20 cellular contexts compared by ENCODE assay signal in genomic region chr16:26005336-26005735, GRCh38.
DNase-seq lines count a peak whose midpoint lies in the region; ATAC-seq and TF ChIP-seq lines count a peak whose summit lies in the region.
"Had no signal": no experiment of that assay in that cellular context is flagged by ENCODE, and none has a peak within 500 bp of the region (broad histone marks: within the 10 kb centered on the region; RNA-seq: fewer than 3 reads in every experiment).

No MANE protein-coding gene starts in this region.

- no CpG with 5 or more reads among the region's 5 CpGs for WGBS in mesendoderm (ENCODE audit: extremely low coverage, insufficient coverage, low lambda C conversion rate)
- WGBS in mesenchymal stem cell = 22% methylated on average over 5 of the region's 5 CpGs

- H3K27ac ChIP-seq in mesendoderm (ENCODE audit: low read depth, low read length) = no peak overlapping the region
- no peak overlapping the region for H3K27ac ChIP-seq in GM23338 (ENCODE audit: low read depth)
- no peak overlapping the region for H3K27ac ChIP-seq in mesenchymal stem cell (ENCODE audit: low read length, poor library complexity, severe bottlenecking)
- H3K27ac ChIP-seq: C4-2B, HL-60, PC-9, SJCRH30 had no signal

- H3K4me3 ChIP-seq in mesendoderm (ENCODE audit: low read length) = no peak overlapping the region
- H3K4me3 ChIP-seq in GM23338 = no peak overlapping the region
- H3K4me3 ChIP-seq in mesenchymal stem cell (ENCODE audit: insufficient read depth in 1 of 2, low read depth in 1 of 2, low read length in 2 of 2) = no peak overlapping the region
- H3K4me3 ChIP-seq: PC-9, SJCRH30 had no signal

- H3K14ac ChIP-seq in mesenchymal stem cell (ENCODE audit: low read length in 2 of 2) = no peak overlapping the region

- no peak for ATAC-seq in GM23338
- ATAC-seq: CD8-positive, alpha-beta T cell; Right ventricle myocardium inferior; SK-N-SH treated with all-trans-retinoic acid at 6 μM for 48 hours; T-helper 17 cell had no signal

- H2BK12ac ChIP-seq in mesenchymal stem cell (ENCODE audit: low read length in 2 of 2) = no peak overlapping the region

- H3K36me3 ChIP-seq in mesendoderm (ENCODE audit: control insufficient read depth, insufficient read depth, low read length) (no peaks in the 10 kb centered on the region), GM23338 (ENCODE audit: insufficient read depth) (0 out of 2 replicates have a peak, but pooled peaks cover 3% of the 10 kb centered on the region), mesenchymal stem cell (ENCODE audit: control insufficient read depth in 1 of 2, insufficient read depth in 2 of 2, low read depth in 1 of 2, low read length in 2 of 2) (no peaks in the 10 kb centered on the region)
- H3K36me3 ChIP-seq: SJCRH30 had no signal

- H3K9me2 ChIP-seq in GM23338 (ENCODE audit: insufficient read depth) = no peaks in the 10 kb centered on the region

- peaks cover 18% of the 10 kb centered on the region for H3K9me3 ChIP-seq in mesenchymal stem cell (ENCODE audit: control insufficient read depth, low read length)
- H3K9me3 ChIP-seq: Caco-2, SJCRH30 had no signal

- no peaks in the 10 kb centered on the region for H3F3A ChIP-seq in GM23338 (replicated peaks; ENCODE audit: low read depth)

- H3K56ac ChIP-seq in mesendoderm (ENCODE audit: low read length) = no peak overlapping the region

- H3K18ac ChIP-seq in mesendoderm (ENCODE audit: low read length) = no peak overlapping the region
- no peak overlapping the region for H3K18ac ChIP-seq in mesenchymal stem cell (ENCODE audit: low read depth in 1 of 2, low read length in 2 of 2)

- H3K27me3 Mint-ChIP-seq in GM23338 (ENCODE audit: insufficient read depth, low read depth, poor library complexity) = no peaks in the 10 kb centered on the region

- H2AK5ac ChIP-seq in mesendoderm (ENCODE audit: low read length) = no peak overlapping the region
- no peak overlapping the region for H2AK5ac ChIP-seq in mesenchymal stem cell (ENCODE audit: low read length, severe bottlenecking)

- peaks cover 92% of the 10 kb centered on the region for H3K9me3 Mint-ChIP-seq in GM23338

- H4K5ac ChIP-seq in mesendoderm (ENCODE audit: low read length) = no peak overlapping the region

- H3K4me1 Mint-ChIP-seq in GM23338 = no peaks in the 10 kb centered on the region
- H3K4me1 Mint-ChIP-seq: B cell, T-helper 17 cell had no signal

- in situ Hi-C loops in ACHN (cut with HindIII; ENCODE audit: low pct_ligation_motif_present, low pct_unique_long_range_greater_than_20kb, low sequenced_read_pairs) = no loop called here

- no peak overlapping the region for H2BK15ac ChIP-seq in mesendoderm (replicated peaks; ENCODE audit: low read depth)
- H2BK15ac ChIP-seq in mesenchymal stem cell (ENCODE audit: low read depth, poor library complexity, severe bottlenecking) = no peak overlapping the region

- TF ChIP-seq CTCF in GM23338 (conservative IDR thresholded peaks at IDR 0.05; ENCODE audit: low read depth in 2 of 2) = no peak

- H2BK5ac ChIP-seq in mesendoderm (ENCODE audit: low read length) (no peak overlapping the region), mesenchymal stem cell (ENCODE audit: low read depth, low read length, poor library complexity, severe bottlenecking) (no peak overlapping the region)

- H2AFZ ChIP-seq in GM23338 (no peak overlapping the region), mesenchymal stem cell (ENCODE audit: low read depth, low read length) (no peak overlapping the region)
- H2AFZ ChIP-seq: PC-9 had no signal

- H3K9ac ChIP-seq in mesendoderm (ENCODE audit: low read length) (no peak overlapping the region), mesenchymal stem cell (ENCODE audit: low read length) (no peak overlapping the region)

- H4K8ac ChIP-seq in mesendoderm (ENCODE audit: low read depth, low read length) (no peak overlapping the region), mesenchymal stem cell (ENCODE audit: low read length) (no peak overlapping the region)

- no peak overlapping the region for H4K91ac ChIP-seq in mesenchymal stem cell (ENCODE audit: low read length)

- H3K4ac ChIP-seq in mesendoderm (ENCODE audit: low read depth, low read length) = no peak overlapping the region
- no peak overlapping the region for H3K4ac ChIP-seq in mesenchymal stem cell (ENCODE audit: low read depth in 1 of 2, low read length in 2 of 2)

- H3K27ac Mint-ChIP-seq in GM23338 = no peak overlapping the region
- H3K27ac Mint-ChIP-seq: B cell; CD8-positive, alpha-beta T cell; T-helper 17 cell had no signal

- H3K4me1 ChIP-seq in mesendoderm (ENCODE audit: control insufficient read depth, low read depth, low read length) (no peaks in the 10 kb centered on the region), GM23338 (ENCODE audit: insufficient read depth) (no peaks in the 10 kb centered on the region), mesenchymal stem cell (ENCODE audit: control insufficient read depth, insufficient read depth, low read depth, low read length) (no peaks in the 10 kb centered on the region)
- H3K4me1 ChIP-seq: Caco-2, SJCRH30 had no signal

- H3K4me2 ChIP-seq in mesendoderm (ENCODE audit: low read length) (no peak overlapping the region), GM23338 (no peak overlapping the region), mesenchymal stem cell (ENCODE audit: low read length, poor library complexity, severe bottlenecking) (no peak overlapping the region)
- H3K4me2 ChIP-seq: PC-9 had no signal

- no peak overlapping the region for H2BK120ac ChIP-seq in mesendoderm (ENCODE audit: low read depth, low read length)
- H2BK120ac ChIP-seq in mesenchymal stem cell (ENCODE audit: low read depth, low read length) = no peak overlapping the region

- peak; percentile 65 for DNase-seq in D341Med (ENCODE audit: low spot score)
- DNase-seq in NCI-H1105 treated with DMSO at 0.1 percent for 48 hours (lab: John Stamatoyannopoulos, UW) = peak; percentile 91
- DNase-seq in NCI-H510A treated with DMSO at 0.1 percent for 48 hours (lab: John Stamatoyannopoulos, UW) = peak; percentile 88
- DNase-seq in mesendoderm = peak; percentile 83
- no peak for DNase-seq in GM23338 (ENCODE audit: low spot score)
- DNase-seq in ACHN = no peak
- DNase-seq in mesenchymal stem cell = no peak
- DNase-seq: Caco-2; CD8-positive, alpha-beta T cell; DMS79 treated with DMSO at 0.1 percent for 48 hours; NCI-H187; NCI-H774; PC-9; SJCRH30; T-helper 17 cell had no signal

- H3K79me2 ChIP-seq in mesendoderm (ENCODE audit: control insufficient read depth, insufficient read depth, low read length) = no peaks in the 10 kb centered on the region
- H3K79me2 ChIP-seq in GM23338 (replicated peaks; ENCODE audit: insufficient read depth) = no peaks in the 10 kb centered on the region

- no peaks in the 10 kb centered on the region for H4K20me1 ChIP-seq in GM23338 (replicated peaks; ENCODE audit: insufficient read depth)

- no peak overlapping the region for H3K4me3 Mint-ChIP-seq in GM23338
- H3K4me3 Mint-ChIP-seq: B cell; CD8-positive, alpha-beta T cell; T-helper 17 cell had no signal

- peaks cover 15% of the 10 kb centered on the region; the same call in 2 of the 3 replicates for H3K36me3 Mint-ChIP-seq in GM23338 (ENCODE audit: low read depth)
- H3K36me3 Mint-ChIP-seq: CD8-positive, alpha-beta T cell had no signal

- H3K23ac ChIP-seq in mesendoderm (ENCODE audit: low read length) = no peak overlapping the region
- no peak overlapping the region for H3K23ac ChIP-seq in mesenchymal stem cell (ENCODE audit: low read length in 2 of 2)

- H3K27me3 ChIP-seq in mesendoderm (ENCODE audit: insufficient read depth, low read length, poor library complexity) = no peaks in the 10 kb centered on the region
- H3K27me3 ChIP-seq in GM23338 (ENCODE audit: insufficient read depth) = no peaks in the 10 kb centered on the region
- no peaks in the 10 kb centered on the region for H3K27me3 ChIP-seq in mesenchymal stem cell (ENCODE audit: control insufficient read depth in 1 of 2, insufficient read depth in 1 of 2, low read length in 2 of 2)
- H3K27me3 ChIP-seq: SJCRH30 had no signal

- no peaks in the 10 kb centered on the region for H3K79me1 ChIP-seq in mesendoderm (ENCODE audit: low read length)
- no peaks in the 10 kb centered on the region for H3K79me1 ChIP-seq in mesenchymal stem cell (replicated peaks; ENCODE audit: low read length, poor library complexity, severe bottlenecking)

TF ChIP-seq in GM23338, 12 proteins besides CTCF, POLR2A, EP300 and RAD21 (continues in another document):
- TF ChIP-seq ETS1 (IDR thresholded peaks at IDR 0.05) (no peak), JUNB (IDR thresholded peaks at IDR 0.05; ENCODE audit: unreplicated experiment) (no peak), EZH2 (IDR thresholded peaks at IDR 0.05; ENCODE audit: low read depth, unreplicated experiment) (no peak)
- TF ChIP-seq, protein P1, sequence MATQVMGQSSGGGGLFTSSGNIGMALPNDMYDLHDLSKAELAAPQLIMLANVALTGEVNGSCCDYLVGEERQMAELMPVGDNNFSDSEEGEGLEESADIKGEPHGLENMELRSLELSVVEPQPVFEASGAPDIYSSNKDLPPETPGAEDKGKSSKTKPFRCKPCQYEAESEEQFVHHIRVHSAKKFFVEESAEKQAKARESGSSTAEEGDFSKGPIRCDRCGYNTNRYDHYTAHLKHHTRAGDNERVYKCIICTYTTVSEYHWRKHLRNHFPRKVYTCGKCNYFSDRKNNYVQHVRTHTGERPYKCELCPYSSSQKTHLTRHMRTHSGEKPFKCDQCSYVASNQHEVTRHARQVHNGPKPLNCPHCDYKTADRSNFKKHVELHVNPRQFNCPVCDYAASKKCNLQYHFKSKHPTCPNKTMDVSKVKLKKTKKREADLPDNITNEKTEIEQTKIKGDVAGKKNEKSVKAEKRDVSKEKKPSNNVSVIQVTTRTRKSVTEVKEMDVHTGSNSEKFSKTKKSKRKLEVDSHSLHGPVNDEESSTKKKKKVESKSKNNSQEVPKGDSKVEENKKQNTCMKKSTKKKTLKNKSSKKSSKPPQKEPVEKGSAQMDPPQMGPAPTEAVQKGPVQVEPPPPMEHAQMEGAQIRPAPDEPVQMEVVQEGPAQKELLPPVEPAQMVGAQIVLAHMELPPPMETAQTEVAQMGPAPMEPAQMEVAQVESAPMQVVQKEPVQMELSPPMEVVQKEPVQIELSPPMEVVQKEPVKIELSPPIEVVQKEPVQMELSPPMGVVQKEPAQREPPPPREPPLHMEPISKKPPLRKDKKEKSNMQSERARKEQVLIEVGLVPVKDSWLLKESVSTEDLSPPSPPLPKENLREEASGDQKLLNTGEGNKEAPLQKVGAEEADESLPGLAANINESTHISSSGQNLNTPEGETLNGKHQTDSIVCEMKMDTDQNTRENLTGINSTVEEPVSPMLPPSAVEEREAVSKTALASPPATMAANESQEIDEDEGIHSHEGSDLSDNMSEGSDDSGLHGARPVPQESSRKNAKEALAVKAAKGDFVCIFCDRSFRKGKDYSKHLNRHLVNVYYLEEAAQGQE (IDR thresholded peaks at IDR 0.05; ENCODE audit: unreplicated experiment) = no peak

Comparison
In these comparisons a context has a peak if more than half of its experiments do, and no peak if none do; other contexts are left out.
1. DNase-seq: peak in D341Med (single experiment), NCI-H1105 treated with DMSO at 0.1 percent for 48 hours (single experiment), NCI-H510A treated with DMSO at 0.1 percent for 48 hours (single experiment) and mesendoderm (single experiment); none in GM23338 (single experiment), ACHN (single experiment) and mesenchymal stem cell (single experiment).